8 cellular contexts compared by ENCODE assay signal in the genomic region with DNA sequence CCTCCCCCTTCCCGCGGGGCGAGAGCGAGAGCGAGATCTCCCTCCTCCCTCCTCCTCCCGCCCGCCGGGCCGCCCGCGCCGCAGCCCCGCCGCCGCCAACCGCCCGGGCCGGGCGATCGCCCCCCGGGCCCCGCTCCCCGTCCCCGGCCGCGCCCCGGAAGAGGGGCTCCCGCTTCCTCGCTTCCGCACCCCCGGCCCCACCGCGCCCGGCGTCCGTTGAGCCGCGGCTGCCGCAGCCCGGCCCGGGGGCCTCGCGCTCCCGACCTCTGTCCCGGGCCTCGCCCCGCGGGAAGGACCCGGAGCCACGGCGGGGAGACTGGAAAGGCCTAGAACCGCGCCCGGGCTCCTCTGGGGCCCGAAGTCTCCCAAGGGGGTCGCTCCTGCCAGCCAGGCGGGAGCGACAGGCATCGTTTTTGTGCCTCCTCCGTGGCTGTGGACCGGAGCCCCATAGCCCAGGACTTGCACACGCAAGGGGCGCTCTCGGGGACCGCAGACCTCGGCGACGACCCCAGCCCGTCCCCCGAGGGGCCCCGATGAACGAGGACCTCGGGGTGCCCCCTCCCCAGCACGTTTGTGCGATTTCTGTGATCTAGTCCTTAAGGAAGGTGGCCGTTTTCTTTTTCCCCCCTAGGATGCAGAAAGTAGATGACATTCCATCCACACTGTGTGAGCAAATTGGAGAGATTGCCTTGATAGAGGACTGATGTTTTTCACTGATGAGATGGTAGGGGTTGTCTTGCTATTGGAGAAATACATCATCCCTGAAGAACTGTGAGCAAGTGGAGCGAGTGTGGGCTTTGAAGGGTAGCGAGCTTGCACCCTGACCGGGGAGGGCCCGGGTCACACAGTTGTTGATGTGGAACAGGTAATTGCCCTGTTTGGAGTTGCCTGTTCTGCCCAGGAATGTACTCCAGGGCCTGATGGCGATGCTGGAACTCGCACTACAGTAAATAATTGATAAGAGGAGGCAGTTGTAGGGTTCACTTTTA. TPM values are rescaled to one million over a fixed set of nuclear protein-coding genes. Genes with fewer than 3 reads are reported as not detected.
DNase-seq lines count a peak whose midpoint lies in the region; ATAC-seq and TF ChIP-seq lines count a peak whose summit lies in the region.

No MANE protein-coding gene starts in this region.

- peak overlapping the region; percentile 94 for H3K4me2 ChIP-seq in neuronal stem cell (ENCODE audit: insufficient read depth, low read length, poor library complexity, severe bottlenecking)

- peak overlapping the region; percentile 93 for H3K4me3 Mint-ChIP-seq in activated CD4-positive, alpha-beta T cell treated with anti-CD3 and anti-CD28 coated beads for 36 hours

- CTCF ChIA-PET in activated CD4-positive, alpha-beta T cell treated with anti-CD3 and anti-CD28 coated beads for 36 hours (lab: Charles Lee), result interaction anchor here (0.6 to 1.5 kb wide), 11 partner anchors 9 to 249 kb away, joined by 3 to 5 read pairs (median 3); no protein-coding TSS in a partner anchor

- no peaks in the 10 kb centered on the region for H3K27me3 ChIP-seq in esophagus squamous epithelium
- H3K27me3 ChIP-seq in neuronal stem cell (ENCODE audit: control insufficient read depth in 3 of 3, insufficient read depth in 3 of 3, low read depth in 1 of 3, low read length in 3 of 3), result no peaks in the 10 kb centered on the region

- peak overlapping the region; percentile 96 for H3K27ac Mint-ChIP-seq in activated CD4-positive, alpha-beta T cell treated with anti-CD3 and anti-CD28 coated beads for 36 hours

- no peak overlapping the region for H3K23ac ChIP-seq in neuronal stem cell (ENCODE audit: low read depth, low read length, poor library complexity)

- no peak for ATAC-seq in activated CD4-positive, alpha-beta T cell treated with anti-CD3 and anti-CD28 coated beads for 36 hours
- peak; percentile 1 for ATAC-seq in HG03025 (IDR thresholded peaks at IDR 0.05; ENCODE audit: low FRiP score, unreplicated experiment)

- no peak overlapping the region for H4K91ac ChIP-seq in neuronal stem cell (ENCODE audit: low read depth, low read length, poor library complexity)

- peak overlapping the region; percentile 2 for H3K4ac ChIP-seq in neuronal stem cell (ENCODE audit: low read length)

- no peak for TF ChIP-seq POLR2A in esophagus squamous epithelium (IDR thresholded peaks at IDR 0.05)

- POLR2A ChIA-PET in activated CD4-positive, alpha-beta T cell treated with anti-CD3 and anti-CD28 coated beads for 36 hours (lab: Charles Lee), result interaction anchor here (0.6 to 1.7 kb wide), 14 partner anchors 8 to 618 kb away, joined by 3 to 7 read pairs (median 3); partner anchors contain the start of genes FBXO31, KLHDC4 and ZC3H18

- H3K4me3 ChIP-seq in esophagus squamous epithelium (peak overlapping the region; percentile 91 to 99 (median 95)), neuronal stem cell (ENCODE audit: low read length in 2 of 2) (peak overlapping the region; percentile 66 to 96)

- peak overlapping the region; percentile 83 for H3K9ac ChIP-seq in neuronal stem cell (ENCODE audit: low read depth, low read length, poor library complexity)

- H2BK5ac ChIP-seq in neuronal stem cell (ENCODE audit: low read length), result peak overlapping the region; percentile 71

- peaks cover 56% of the 10 kb centered on the region for H3K4me1 Mint-ChIP-seq in activated CD4-positive, alpha-beta T cell treated with anti-CD3 and anti-CD28 coated beads for 36 hours

- H3K9me3 ChIP-seq in esophagus squamous epithelium (no peaks in the 10 kb centered on the region), neuronal stem cell (replicated peaks in 1 of 2; ENCODE audit: control insufficient read depth in 2 of 2, insufficient read depth in 1 of 2, low read depth in 1 of 2, low read length in 2 of 2) (no peaks in the 10 kb centered on the region)

- peaks cover 0 to 16% (median 0%) of the 10 kb centered on the region in 3 donors for H3K36me3 ChIP-seq in esophagus squamous epithelium
- H3K36me3 ChIP-seq in neuronal stem cell (replicated peaks in 1 of 2; ENCODE audit: control insufficient read depth in 2 of 2, insufficient read depth in 2 of 2, low read length in 2 of 2), result peaks cover 3 to 31% of the 10 kb centered on the region in 2 donors

- H2BK15ac ChIP-seq in neuronal stem cell (ENCODE audit: low read length), result no peak overlapping the region

- H2BK12ac ChIP-seq in neuronal stem cell (ENCODE audit: low read length), result no peak overlapping the region

- H3K27me3 Mint-ChIP-seq in activated CD4-positive, alpha-beta T cell treated with anti-CD3 and anti-CD28 coated beads for 36 hours, result no peaks in the 10 kb centered on the region

- H3K18ac ChIP-seq in neuronal stem cell (ENCODE audit: low read length), result peak overlapping the region; percentile 88

- intact Hi-C loops in activated CD4-positive, alpha-beta T cell treated with anti-CD3 and anti-CD28 coated beads for 36 hours (cut with DNase I, micrococcal nuclease), result loop anchor here (1.0 to 10.0 kb wide), 21 partner anchors 11 to 1293 kb away; partner anchors contain the start of genes ZC3H18 (in 2 of the 2), KLHDC4 (in 1 of the 2), MAP1LC3B (in 1 of the 2) and MVD (in 1 of the 2)
- intact Hi-C loops in esophagus squamous epithelium (cut with DNase I), result no loop called here

- DNase-seq in activated CD4-positive, alpha-beta T cell treated with anti-CD3 and anti-CD28 coated beads for 36 hours, result peak; percentile 47
- no peak for DNase-seq in activated CD4-positive, alpha-beta T cell treated with anti-CD3 and anti-CD28 coated beads for 1 hour
- no peak for DNase-seq in esophagus squamous epithelium (lab: John Stamatoyannopoulos, UW)
- DNase-seq in neuronal stem cell (ENCODE audit: low spot score), result peak; percentile 38
- no peak for DNase-seq in T-helper 9 cell
- DNase-seq in activated CD4-positive, CD25-positive, alpha-beta regulatory T cell treated with anti-CD3 and anti-CD28 coated beads, Interleukin-2, amount 50 U/mL, for 72 hours, result no peak

- peak overlapping the region; percentile 68 for H2AK5ac ChIP-seq in neuronal stem cell (ENCODE audit: low read depth, low read length)

- WGBS in esophagus squamous epithelium, 2 donors, result 8 to 25% methylated on average over 6 to 7 of the region's 82 CpGs
- WGBS in neuronal stem cell (ENCODE audit: extremely low coverage in 2 of 2, insufficient read length in 2 of 2, insufficient replicate concordance in 1 of 2), 2 donors, result no CpG with 5 or more reads among the region's 82 CpGs

- H3K27ac ChIP-seq in VCaP (peak overlapping the region; percentile 73), esophagus squamous epithelium (peak overlapping the region; percentile 98 to 100 (median 98)), neuronal stem cell (replicated peaks; ENCODE audit: low read length) (peak overlapping the region; percentile 73)

- H3K9me3 Mint-ChIP-seq in activated CD4-positive, alpha-beta T cell treated with anti-CD3 and anti-CD28 coated beads for 36 hours (ENCODE audit: low read depth), result no peaks in the 10 kb centered on the region

- H3K36me3 Mint-ChIP-seq in activated CD4-positive, alpha-beta T cell treated with anti-CD3 and anti-CD28 coated beads for 36 hours (ENCODE audit: low read depth), result peaks cover 27% of the 10 kb centered on the region

- H2AFZ ChIP-seq in neuronal stem cell (ENCODE audit: low read length), result peak overlapping the region; percentile 95

- H2BK120ac ChIP-seq in neuronal stem cell (ENCODE audit: low read depth, low read length), result no peak overlapping the region

- H3K14ac ChIP-seq in neuronal stem cell (ENCODE audit: low read length), result peak overlapping the region; percentile 76

- H3K4me1 ChIP-seq in esophagus squamous epithelium, result peaks cover 20 to 57% (median 40%) of the 10 kb centered on the region in 3 donors
- peaks cover 14 to 15% of the 10 kb centered on the region in 2 donors for H3K4me1 ChIP-seq in neuronal stem cell (ENCODE audit: control insufficient read depth in 2 of 2, insufficient read depth in 1 of 2, low read depth in 1 of 2, low read length in 2 of 2)

- H4K8ac ChIP-seq in neuronal stem cell (ENCODE audit: low read depth, low read length), result no peak overlapping the region

- TF ChIP-seq CTCF in VCaP (conservative IDR thresholded peaks at IDR 0.05) (no peak), esophagus squamous epithelium (IDR thresholded peaks at IDR 0.05) (peak in 1 of 6 experiments; percentile 13)

- peaks cover 12% of the 10 kb centered on the region for H3K79me1 ChIP-seq in neuronal stem cell (ENCODE audit: low read depth, low read length)

RNA-seq across cellular contexts. Expression of gene BANP, which starts 0.6 kb away (rescaled TPM):
- 10 to 100 TPM; 35.2 to 36.1 TPM for total RNA-seq in activated CD4-positive, alpha-beta T cell treated with anti-CD3 and anti-CD28 coated beads for 36 hours
- total RNA-seq in esophagus squamous epithelium, result 10 to 100 TPM; 13.8 to 19.9 (median 14.1) TPM
- 22.7 TPM for polyA plus RNA-seq in neuronal stem cell (2013, experiment 1 of 2)
- polyA plus RNA-seq in neuronal stem cell (2013, experiment 2 of 2), result 22.7 TPM

RNA-seq across cellular contexts. Expression of gene CA5A, which starts 15.5 kb away (rescaled TPM):
- total RNA-seq in activated CD4-positive, alpha-beta T cell treated with anti-CD3 and anti-CD28 coated beads for 36 hours, result not detected
- total RNA-seq in esophagus squamous epithelium, result not detected
- polyA plus RNA-seq in neuronal stem cell (2013, experiment 1 of 2), result not detected
- polyA plus RNA-seq in neuronal stem cell (2013, experiment 2 of 2), result not detected

Comparison
In these comparisons a context has a peak if more than half of its experiments do, and no peak if none do; other contexts are left out.
1. DNase-seq: peak in activated CD4-positive, alpha-beta T cell treated with anti-CD3 and anti-CD28 coated beads for 36 hours (single experiment) and neuronal stem cell (single experiment); none in activated CD4-positive, alpha-beta T cell treated with anti-CD3 and anti-CD28 coated beads for 1 hour (single experiment), esophagus squamous epithelium (single experiment), T-helper 9 cell (single experiment) and activated CD4-positive, CD25-positive, alpha-beta regulatory T cell treated with anti-CD3 and anti-CD28 coated beads, Interleukin-2, amount 50 U/mL, for 72 hours (single experiment).
2. Peak in every context shown above with its lines, with median percentiles within 50 percentile points of each other: H3K27ac ChIP-seq.